Comparison of ENCODE assay signal across 8 cellular contexts in genomic region chr5:146041180-146041789, GRCh38.
DNase-seq lines count a peak whose midpoint lies in the region; ATAC-seq and TF ChIP-seq lines count a peak whose summit lies in the region.

No MANE protein-coding gene starts in this region.

- H3K4me1 ChIP-seq in Karpas-422 (ENCODE audit: low read length) (no peaks in the 10 kb centered on the region; the same call in 1 of the 2 replicates), suprapubic skin (peaks cover 30% of the 10 kb centered on the region)

- H3K27me3 Mint-ChIP-seq in endothelial cell (ENCODE audit: unreplicated experiment): no peaks in the 10 kb centered on the region
- peaks cover 3% of the 10 kb centered on the region for H3K27me3 Mint-ChIP-seq in activated naive CD4-positive, alpha-beta T cell treated with anti-CD3 and anti-CD28 coated beads for 36 hours (ENCODE audit: low read depth)

- no peak for TF ChIP-seq POLR2A in suprapubic skin (IDR thresholded peaks at IDR 0.05)

- H3K27me3 ChIP-seq in Karpas-422 (ENCODE audit: low read length): no peaks in the 10 kb centered on the region
- no peaks in the 10 kb centered on the region for H3K27me3 ChIP-seq in suprapubic skin

- DNase-seq in AG10803 (ENCODE audit: low read depth) (no peak), Karpas-422 (peak; percentile 48), endothelial cell (ENCODE audit: low spot score) (no peak), suprapubic skin (ENCODE audit: low spot score in 2 of 2) (no peak), islet precursor cell (no peak), NCI-H1694 (lab: John Stamatoyannopoulos, UW) (no peak)
- no peak for DNase-seq in activated naive CD4-positive, alpha-beta T cell treated with anti-CD3 and anti-CD28 coated beads for 36 hours

- no peak overlapping the region for H3K4me3 Mint-ChIP-seq in endothelial cell (ENCODE audit: unreplicated experiment)
- no peak overlapping the region for H3K4me3 Mint-ChIP-seq in activated naive CD4-positive, alpha-beta T cell treated with anti-CD3 and anti-CD28 coated beads for 36 hours

- H4K20me1 ChIP-seq in Karpas-422 (ENCODE audit: insufficient read depth, low read depth, low read length): no peaks in the 10 kb centered on the region

- no peak overlapping the region for H3K27ac Mint-ChIP-seq in endothelial cell (ENCODE audit: unreplicated experiment)
- no peak overlapping the region for H3K27ac Mint-ChIP-seq in activated naive CD4-positive, alpha-beta T cell treated with anti-CD3 and anti-CD28 coated beads for 36 hours

- peak; percentile 87 for ATAC-seq in GM19395 (IDR thresholded peaks at IDR 0.05; ENCODE audit: unreplicated experiment)

- TF ChIP-seq CTCF in AG10803 (conservative IDR thresholded peaks at IDR 0.05; ENCODE audit: low read length) (peak; percentile 47), endothelial cell (IDR thresholded peaks at IDR 0.05; ENCODE audit: unreplicated experiment) (peak; percentile 83), suprapubic skin (IDR thresholded peaks at IDR 0.05) (peak in 1 of 2 donors; percentile 17)

- H3K9me3 ChIP-seq in Karpas-422 (ENCODE audit: low read length): no peaks in the 10 kb centered on the region
- H3K9me3 ChIP-seq in suprapubic skin: no peaks in the 10 kb centered on the region

- H3K9me3 Mint-ChIP-seq in endothelial cell (ENCODE audit: unreplicated experiment): no peaks in the 10 kb centered on the region
- no peaks in the 10 kb centered on the region for H3K9me3 Mint-ChIP-seq in activated naive CD4-positive, alpha-beta T cell treated with anti-CD3 and anti-CD28 coated beads for 36 hours

- H3K9ac ChIP-seq in Karpas-422 (ENCODE audit: low read length): no peak overlapping the region

- peaks cover 3% of the 10 kb centered on the region for H3K4me1 Mint-ChIP-seq in endothelial cell (ENCODE audit: unreplicated experiment)
- H3K4me1 Mint-ChIP-seq in activated naive CD4-positive, alpha-beta T cell treated with anti-CD3 and anti-CD28 coated beads for 36 hours (ENCODE audit: low read depth): no peaks in the 10 kb centered on the region

- H3K4me3 ChIP-seq in AG10803 (ENCODE audit: low read length) (no peak overlapping the region), Karpas-422 (ENCODE audit: low read length) (no peak overlapping the region), suprapubic skin (no peak overlapping the region)

- H3K27ac ChIP-seq in Karpas-422 (ENCODE audit: low read length) (no peak overlapping the region), suprapubic skin (peak overlapping the region; percentile 9)

- no peaks in the 10 kb centered on the region for H3K79me2 ChIP-seq in Karpas-422 (ENCODE audit: low read length)

- intact Hi-C loops in activated naive CD4-positive, alpha-beta T cell treated with anti-CD3 and anti-CD28 coated beads for 36 hours (cut with micrococcal nuclease): no loop called here

- CTCF ChIA-PET in activated naive CD4-positive, alpha-beta T cell treated with anti-CD3 and anti-CD28 coated beads for 36 hours (lab: Charles Lee): interaction anchor here (0.6 to 1.0 kb wide), 4 partner anchors 10 to 258 kb away, joined by 3 to 7 read pairs (median 3); no protein-coding TSS in a partner anchor

- no peaks in the 10 kb centered on the region for H3K36me3 Mint-ChIP-seq in endothelial cell (ENCODE audit: low read depth, unreplicated experiment)
- H3K36me3 Mint-ChIP-seq in activated naive CD4-positive, alpha-beta T cell treated with anti-CD3 and anti-CD28 coated beads for 36 hours (ENCODE audit: low read depth): no peaks in the 10 kb centered on the region

- H3K36me3 ChIP-seq in Karpas-422 (ENCODE audit: insufficient read depth, low read length) (no peaks in the 10 kb centered on the region), suprapubic skin (no peaks in the 10 kb centered on the region)

- H3K4me2 ChIP-seq in Karpas-422 (ENCODE audit: low read depth, low read length, poor library complexity, severe bottlenecking): no peak overlapping the region

- H3K9me2 ChIP-seq in Karpas-422 (replicated peaks; ENCODE audit: insufficient read depth, low read length): no peaks in the 10 kb centered on the region

- WGBS in suprapubic skin: 68% methylated on average over 7 of the region's 10 CpGs

- TF ChIP-seq EP300 in suprapubic skin (IDR thresholded peaks at IDR 0.05): no peak

- no peak overlapping the region for H2AFZ ChIP-seq in Karpas-422 (ENCODE audit: low read length)
